ENCODE assay signal across 13 cellular contexts in the genomic region with DNA sequence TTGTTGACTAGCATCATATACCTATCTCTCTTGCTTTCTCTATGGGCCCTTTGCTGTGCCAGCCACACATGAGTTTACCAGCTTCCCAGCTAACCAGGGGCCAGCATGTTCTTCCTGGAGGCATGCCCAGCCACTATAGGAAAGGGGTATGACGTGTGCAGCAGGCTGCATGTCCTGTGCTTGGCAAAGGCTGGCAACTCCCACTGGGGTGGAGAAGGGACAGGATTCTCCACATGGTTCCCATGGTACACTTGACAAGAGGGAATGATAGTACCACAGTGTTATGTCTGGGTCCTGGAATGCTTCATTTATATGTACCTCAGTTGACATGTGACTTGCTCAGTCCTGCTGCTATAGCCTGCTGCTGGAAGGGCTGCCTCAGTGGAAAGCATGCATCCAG.
DNase-seq lines count a peak whose midpoint lies in the region; ATAC-seq and TF ChIP-seq lines count a peak whose summit lies in the region.
"Had no signal": no experiment of that assay in that cellular context is flagged by ENCODE, and none has a peak within 500 bp of the region (broad histone marks: within the 10 kb centered on the region; RNA-seq: fewer than 3 reads in every experiment).

No MANE protein-coding gene starts in this region.

- H3K27ac Mint-ChIP-seq in HFFc6: peak overlapping the region; percentile 59
- H3K27ac Mint-ChIP-seq: stimulated activated naive CD8-positive, alpha-beta T cell treated with anti-CD3 and anti-CD28 coated beads, Interleukin-15, Interleukin-2, amounts not matched to agents 100 ng/mL and 50 ng/mL, for 24 hours had no signal

- no peaks in the 10 kb centered on the region for H3K27me3 Mint-ChIP-seq in HFFc6 (ENCODE audit: insufficient read depth)
- H3K27me3 Mint-ChIP-seq: stimulated activated naive CD8-positive, alpha-beta T cell treated with anti-CD3 and anti-CD28 coated beads, Interleukin-15, Interleukin-2, amounts not matched to agents 100 ng/mL and 50 ng/mL, for 24 hours had no signal

- H3K9me2 ChIP-seq in OCI-LY7 (ENCODE audit: insufficient read depth, low read length): no peaks in the 10 kb centered on the region

- no peak overlapping the region for H3K4me2 ChIP-seq in OCI-LY7 (ENCODE audit: low read length)

- H3K4me3 ChIP-seq in astrocyte of the spinal cord (ENCODE audit: low read depth, low read length) (no peak overlapping the region), skeletal muscle cell (ENCODE audit: low read depth, low read length) (no peak overlapping the region), OCI-LY7 (ENCODE audit: low read depth, low read length, poor library complexity, severe bottlenecking) (no peak overlapping the region)

- ATAC-seq in left cardiac atrium (peak; percentile 50 to 81), HG03378 (IDR thresholded peaks at IDR 0.05; ENCODE audit: unreplicated experiment) (no peak)

- H3K9me3 ChIP-seq in OCI-LY7 (ENCODE audit: low read length): no peaks in the 10 kb centered on the region

- H3K9me3 Mint-ChIP-seq in HFFc6: no peaks in the 10 kb centered on the region
- H3K9me3 Mint-ChIP-seq: stimulated activated naive CD8-positive, alpha-beta T cell treated with anti-CD3 and anti-CD28 coated beads, Interleukin-15, Interleukin-2, amounts not matched to agents 100 ng/mL and 50 ng/mL, for 24 hours had no signal

- intact Hi-C loops in left cardiac atrium (cut with DNase I) (no loop called here), OCI-LY7 (cut with micrococcal nuclease; ENCODE audit: unreplicated experiment) (no loop called here)

- CTCF ChIA-PET in OCI-LY7 (lab: Charles Lee; ENCODE audit: unreplicated experiment): no interaction called here

- in situ Hi-C loops in astrocyte of the spinal cord (cut with HindIII; ENCODE audit: low sequenced_read_pairs): no loop called here

- H3K36me3 Mint-ChIP-seq in HFFc6 (ENCODE audit: low read depth): peaks cover 1% of the 10 kb centered on the region

- POLR2A ChIA-PET in OCI-LY7 (lab: Charles Lee): no interaction called here

- H3K79me2 ChIP-seq in OCI-LY7 (ENCODE audit: insufficient read depth, low read depth, low read length): no peaks in the 10 kb centered on the region

- no peaks in the 10 kb centered on the region for H4K20me1 ChIP-seq in OCI-LY7 (ENCODE audit: insufficient read depth, low read length)

- peak; percentile 7 for DNase-seq in HFFc6
- DNase-seq in astrocyte of the spinal cord (ENCODE audit: low read depth, low spot score): peak; percentile 46
- peak; percentile 60 for DNase-seq in left cardiac atrium
- peak; percentile 43 for DNase-seq in skeletal muscle cell (ENCODE audit: low read depth)
- DNase-seq in OCI-LY7 (ENCODE audit: low spot score): no peak
- DNase-seq in NCI-H2171 treated with DMSO at 0.1 percent for 48 hours (lab: John Stamatoyannopoulos, UW): no peak
- no peak for DNase-seq in GM20000 (ENCODE audit: low spot score)
- DNase-seq: caudate nucleus; hippocampal formation; NCI-H187 treated with DMSO at 0.1 percent for 48 hours; stimulated activated CD4-positive, alpha-beta T cell treated with anti-CD3 and anti-CD28 coated beads, Interleukin-15, amount 100 ng/mL, for 24 hours had no signal

- no peak overlapping the region for H3K27ac ChIP-seq in OCI-LY7 (ENCODE audit: low read depth, low read length, poor library complexity, severe bottlenecking)

- H2AFZ ChIP-seq in OCI-LY7 (ENCODE audit: low read length): no peak overlapping the region

- no peaks in the 10 kb centered on the region for H3K36me3 ChIP-seq in OCI-LY7 (ENCODE audit: insufficient read depth, low read length)

- no TSS peak for BruUV-seq in OCI-LY7 (replicated peaks; lab: Mats Ljungman, UMichigan)

- TF ChIP-seq CTCF in HFFc6 (IDR thresholded peaks at IDR 0.05): no peak
- TF ChIP-seq CTCF in astrocyte of the spinal cord (IDR thresholded peaks at IDR 0.05; ENCODE audit: low read depth, low read length): no peak
- no peak for TF ChIP-seq CTCF in OCI-LY7 (conservative IDR thresholded peaks at IDR 0.05; ENCODE audit: low read length)
- no peak for TF ChIP-seq CTCF in GM20000 (IDR thresholded peaks at IDR 0.05; ENCODE audit: extremely low read depth, missing control alignments)

- peaks cover 41% of the 10 kb centered on the region for H3K4me1 Mint-ChIP-seq in HFFc6 (ENCODE audit: low read depth)

- peak overlapping the region; percentile 45; the same call in 1 of the 2 replicates for H3K4me3 Mint-ChIP-seq in HFFc6
- H3K4me3 Mint-ChIP-seq: stimulated activated naive CD8-positive, alpha-beta T cell treated with anti-CD3 and anti-CD28 coated beads, Interleukin-15, Interleukin-2, amounts not matched to agents 100 ng/mL and 50 ng/mL, for 24 hours had no signal

- H3K4me1 ChIP-seq in OCI-LY7 (ENCODE audit: insufficient read depth, low read length, poor library complexity, severe bottlenecking): no peaks in the 10 kb centered on the region

Comparison
In these comparisons a context has a peak if more than half of its experiments do, and no peak if none do; other contexts are left out.
1. DNase-seq: peak in HFFc6 (single experiment), astrocyte of the spinal cord (single experiment), left cardiac atrium (single experiment) and skeletal muscle cell (single experiment); none in OCI-LY7 (single experiment), NCI-H2171 treated with DMSO at 0.1 percent for 48 hours (single experiment) and GM20000 (single experiment).